In the genomic region with DNA sequence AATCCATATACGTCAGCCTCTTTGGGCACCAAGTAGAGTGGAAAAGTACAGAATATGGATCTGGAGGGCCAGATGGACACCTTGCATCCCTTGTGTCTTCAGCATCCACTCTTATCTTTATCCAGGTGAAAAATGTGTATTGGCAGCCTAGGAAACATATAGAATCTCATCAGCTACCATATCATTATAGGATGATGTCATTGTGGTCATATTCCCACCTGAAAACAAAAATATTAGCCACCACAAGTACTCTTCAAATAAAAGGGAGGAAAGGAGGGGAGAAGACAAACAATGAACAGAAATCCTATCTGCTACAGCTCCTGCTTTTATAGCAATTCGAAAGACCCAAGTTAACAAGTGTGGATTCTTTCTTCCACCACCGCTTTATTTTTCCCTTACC, we compare ENCODE assay signal across 27 cellular contexts. TPM values are rescaled to one million over a fixed set of nuclear protein-coding genes. Genes with fewer than 3 reads are reported as not detected.
DNase-seq lines count a peak whose midpoint lies in the region; ATAC-seq, FAIRE-seq and TF ChIP-seq lines count a peak whose summit lies in the region.
"Had no signal": no experiment of that assay in that cellular context is flagged by ENCODE, and none has a peak within 500 bp of the region (broad histone marks: within the 10 kb centered on the region; RNA-seq: fewer than 3 reads in every experiment).

No MANE protein-coding gene starts in this region.

- TF ChIP-seq POLR2A in HepG2 (IDR thresholded peaks at IDR 0.05; ENCODE audit: insufficient read depth in 1 of 2, low read depth in 2 of 2, low read length in 2 of 2) (no peak), right lobe of liver (IDR thresholded peaks at IDR 0.05) (no peak)

- H3K4me2 ChIP-seq in HepG2 (ENCODE audit: low read depth, low read length) = no peak overlapping the region
- H3K4me2 ChIP-seq in PC-9 = peak overlapping the region; percentile 64
- H3K4me2 ChIP-seq: BLaER1 had no signal

- H3K4me3 Mint-ChIP-seq in activated T-helper 1 cell treated with anti-CD3 and anti-CD28 coated beads, Interleukin-12 subunit alpha, Interleukin-12 subunit beta, Interleukin-2, Interleukin-4 antibody, amounts not matched to agents 30 ng/mL and 10 ng/mL and 1 ng/mL, durations not matched to agents 14 hours and 24 hours and 36 hours = no peak overlapping the region
- H3K4me3 Mint-ChIP-seq: activated T-cell treated with anti-CD3 and anti-CD28 coated beads, Interleukin-2, amount 50 U/mL, for 24 hours; neural crest cell; type B pancreatic cell had no signal

- no peaks in the 10 kb centered on the region for H3K9me3 ChIP-seq in HepG2 (ENCODE audit: low read length)
- no peaks in the 10 kb centered on the region for H3K9me3 ChIP-seq in right lobe of liver
- no peaks in the 10 kb centered on the region for H3K9me3 ChIP-seq in PC-9 (ENCODE audit: insufficient read depth, low read depth)
- no peaks in the 10 kb centered on the region for H3K9me3 ChIP-seq in mesodermal cell (ENCODE audit: control insufficient read depth, low read length)
- H3K9me3 ChIP-seq: BLaER1 had no signal

- H3K4me1 ChIP-seq in HepG2 (ENCODE audit: insufficient read depth, low read length) = peaks cover 9% of the 10 kb centered on the region
- H3K4me1 ChIP-seq in right lobe of liver = no peaks in the 10 kb centered on the region
- H3K4me1 ChIP-seq in PC-9 (replicated peaks; ENCODE audit: insufficient read depth) = peaks cover 23% of the 10 kb centered on the region
- H3K4me1 ChIP-seq in mesodermal cell (ENCODE audit: control insufficient read depth, insufficient read depth, low read length, poor library complexity, severe bottlenecking) = peaks cover 6% of the 10 kb centered on the region
- H3K4me1 ChIP-seq: parathyroid adenoma had no signal

- H3K27me3 Mint-ChIP-seq in activated T-helper 1 cell treated with anti-CD3 and anti-CD28 coated beads, Interleukin-12 subunit alpha, Interleukin-12 subunit beta, Interleukin-2, Interleukin-4 antibody, amounts not matched to agents 30 ng/mL and 10 ng/mL and 1 ng/mL, durations not matched to agents 14 hours and 24 hours and 36 hours (ENCODE audit: insufficient read depth) = no peaks in the 10 kb centered on the region
- H3K27me3 Mint-ChIP-seq: activated T-cell treated with anti-CD3 and anti-CD28 coated beads, Interleukin-2, amount 50 U/mL, for 24 hours had no signal

- H3K36me3 Mint-ChIP-seq in activated T-helper 1 cell treated with anti-CD3 and anti-CD28 coated beads, Interleukin-12 subunit alpha, Interleukin-12 subunit beta, Interleukin-2, Interleukin-4 antibody, amounts not matched to agents 30 ng/mL and 10 ng/mL and 1 ng/mL, durations not matched to agents 14 hours and 24 hours and 36 hours (ENCODE audit: low read depth) = peaks cover 20% of the 10 kb centered on the region
- H3K36me3 Mint-ChIP-seq: type B pancreatic cell had no signal

- BruUV-seq in HepG2 (replicated peaks; lab: Mats Ljungman, UMichigan) = no TSS peak
- no TSS peak for BruUV-seq in PC-9 (replicated peaks; lab: Mats Ljungman, UMichigan)

- H4K20me1 ChIP-seq in HepG2 (ENCODE audit: insufficient read depth, low read length) (no peaks in the 10 kb centered on the region), PC-9 (ENCODE audit: insufficient read depth) (no peaks in the 10 kb centered on the region)
- H4K20me1 ChIP-seq: BLaER1 had no signal

- in situ Hi-C loops in HepG2 (cut with HindIII; ENCODE audit: extremely low pct_ligation_motif_present, low pct_unique_long_range_greater_than_20kb) = no loop called here

- H3K79me2 ChIP-seq in HepG2 (ENCODE audit: insufficient read depth, low read length) (no peaks in the 10 kb centered on the region), PC-9 (ENCODE audit: low read depth) (no peaks in the 10 kb centered on the region)
- H3K79me2 ChIP-seq: parathyroid adenoma had no signal

- CTCF ChIA-PET in HepG2 (lab: Yijun Ruan, JAX; ENCODE audit: low intra/inter-chr PET ratio, low total read pairs) = no interaction called here
- CTCF ChIA-PET in PC-9 (lab: Charles Lee) = no interaction called here

- no peak overlapping the region for H3K9ac ChIP-seq in HepG2 (ENCODE audit: insufficient read depth, low read depth, low read length)
- H3K9ac ChIP-seq: BLaER1, parathyroid adenoma had no signal

- ATAC-seq in HepG2 (no peak), right lobe of liver (no peak), HG03432 (IDR thresholded peaks at IDR 0.05; ENCODE audit: unreplicated experiment) (no peak), HG02885 (IDR thresholded peaks at IDR 0.05; ENCODE audit: poor library complexity, unreplicated experiment) (no peak)

- H3K27me3 ChIP-seq in HepG2 (ENCODE audit: control insufficient read depth in 1 of 2, insufficient read depth in 2 of 2, low read length in 2 of 2) (peaks cover 0 to 4% of the 10 kb centered on the region in 2 experiments; a peak in 2 of 5 replicates), right lobe of liver (no peaks in the 10 kb centered on the region), PC-9 (ENCODE audit: insufficient read depth, low read depth) (no peaks in the 10 kb centered on the region)
- H3K27me3 ChIP-seq: BLaER1 had no signal

- H2AFZ ChIP-seq in HepG2 (ENCODE audit: low read length) (no peak overlapping the region), PC-9 (peak overlapping the region; percentile 63)
- H2AFZ ChIP-seq: parathyroid adenoma had no signal

- peaks cover 79% of the 10 kb centered on the region for H3K4me1 Mint-ChIP-seq in activated T-helper 1 cell treated with anti-CD3 and anti-CD28 coated beads, Interleukin-12 subunit alpha, Interleukin-12 subunit beta, Interleukin-2, Interleukin-4 antibody, amounts not matched to agents 30 ng/mL and 10 ng/mL and 1 ng/mL, durations not matched to agents 14 hours and 24 hours and 36 hours (ENCODE audit: low read depth)

- TF ChIP-seq CTCF in HepG2 (CRISPR knock-in tag; IDR thresholded peaks at IDR 0.05) = no peak
- no peak for TF ChIP-seq CTCF in right lobe of liver (IDR thresholded peaks at IDR 0.05)
- no peak for TF ChIP-seq CTCF in PC-9 (conservative IDR thresholded peaks at IDR 0.05)

- no peak for DNase-seq in HepG2 (ENCODE audit: low spot score)
- no peak for DNase-seq in right lobe of liver
- DNase-seq in PC-9 = no peak
- no peak for DNase-seq in H4 (ENCODE audit: low spot score)
- no peak for DNase-seq in activated T-helper 1 cell treated with anti-CD3 and anti-CD28 coated beads, Interleukin-12 subunit alpha, Interleukin-12 subunit beta, Interleukin-2, Interleukin-4 antibody, amounts not matched to agents 30 ng/mL and 10 ng/mL and 1 ng/mL, durations not matched to agents 14 hours and 24 hours and 36 hours (ENCODE audit: low spot score)
- DNase-seq: activated CD4-positive, alpha-beta T cell treated with anti-CD3 and anti-CD28 coated beads for 48 hours; activated T-cell treated with anti-CD3 and anti-CD28 coated beads, Interleukin-2, amount 50 U/mL, for 24 hours; glutamatergic neuron; Karpas-422; kidney; midbrain; NCI-H146; NCI-H524 treated with DMSO at 0.1 percent for 48 hours; stimulated activated CD4-positive, alpha-beta T cell treated with anti-CD3 and anti-CD28 coated beads, Interleukin-2, amount 100 ng/mL, for 48 hours had no signal

- TF ChIP-seq EP300 in HepG2 (IDR thresholded peaks at IDR 0.05; ENCODE audit: low read depth in 2 of 2, low read length in 2 of 2) (no peak), HepG2 (CRISPR knock-in tag; IDR thresholded peaks at IDR 0.05; ENCODE audit: borderline replicate concordance) (no peak)

- no peak overlapping the region for H3K4me3 ChIP-seq in HepG2 (replicated peaks in 1 of 3; ENCODE audit: insufficient read depth in 1 of 3, low read depth in 2 of 3, low read length in 3 of 3)
- no peak overlapping the region for H3K4me3 ChIP-seq in right lobe of liver
- H3K4me3 ChIP-seq in PC-9 = peak overlapping the region; percentile 8; the same call in 1 of the 2 replicates
- H3K4me3 ChIP-seq in mesodermal cell (ENCODE audit: extremely low read depth, insufficient read depth, low read length, poor library complexity, severe bottlenecking) = no peak overlapping the region
- H3K4me3 ChIP-seq: BLaER1 had no signal

- no peaks in the 10 kb centered on the region for H3K9me2 ChIP-seq in PC-9 (ENCODE audit: insufficient read depth)

- no peak overlapping the region for H3K27ac ChIP-seq in HepG2 (ENCODE audit: extremely low read length, insufficient read depth, low read length)
- no peak overlapping the region for H3K27ac ChIP-seq in right lobe of liver
- H3K27ac ChIP-seq in PC-9 = peak overlapping the region; percentile 73
- H3K27ac ChIP-seq in mesodermal cell (ENCODE audit: low read depth, low read length, severe bottlenecking) = peak overlapping the region; percentile 59
- H3K27ac ChIP-seq: BLaER1, parathyroid adenoma, RWPE1 had no signal

- FAIRE-seq in HepG2 (lab: Jason Lieb, UNC) = no peak
- FAIRE-seq: kidney had no signal

- H3K36me3 ChIP-seq in HepG2 (replicated peaks in 1 of 2; ENCODE audit: control insufficient read depth in 1 of 2, insufficient read depth in 2 of 2, low read length in 2 of 2) = no peaks in the 10 kb centered on the region
- H3K36me3 ChIP-seq in right lobe of liver = no peaks in the 10 kb centered on the region
- H3K36me3 ChIP-seq in PC-9 (ENCODE audit: low read depth) = no peaks in the 10 kb centered on the region
- H3K36me3 ChIP-seq in mesodermal cell (ENCODE audit: control insufficient read depth, insufficient read depth, low read length) = no peaks in the 10 kb centered on the region
- H3K36me3 ChIP-seq: BLaER1 had no signal

- WGBS in HepG2 (ENCODE audit: low lambda C conversion rate) = 59% methylated on average over 3 of the region's 3 CpGs
- 85% methylated on average over 3 of the region's 3 CpGs for WGBS in right lobe of liver (ENCODE audit: insufficient coverage, low coverage, low lambda C conversion rate, missing lambda C conversion rate)
- WGBS in mesodermal cell (ENCODE audit: insufficient coverage in 2 of 2), 2 experiments = 100% methylated on average over 1 to 2 of the region's 3 CpGs

- peaks cover 20% of the 10 kb centered on the region for H3K9me3 Mint-ChIP-seq in activated T-helper 1 cell treated with anti-CD3 and anti-CD28 coated beads, Interleukin-12 subunit alpha, Interleukin-12 subunit beta, Interleukin-2, Interleukin-4 antibody, amounts not matched to agents 30 ng/mL and 10 ng/mL and 1 ng/mL, durations not matched to agents 14 hours and 24 hours and 36 hours

- POLR2A ChIA-PET in HepG2 (lab: Yijun Ruan, JAX) = no interaction called here
- POLR2A ChIA-PET in PC-9 (lab: Charles Lee; ENCODE audit: unreplicated experiment) = interaction anchor here (0.9 kb wide), 1 partner anchor 71 kb away, joined by 5 read pairs; no protein-coding TSS in a partner anchor

- no peak overlapping the region for H3K27ac Mint-ChIP-seq in activated T-helper 1 cell treated with anti-CD3 and anti-CD28 coated beads, Interleukin-12 subunit alpha, Interleukin-12 subunit beta, Interleukin-2, Interleukin-4 antibody, amounts not matched to agents 30 ng/mL and 10 ng/mL and 1 ng/mL, durations not matched to agents 14 hours and 24 hours and 36 hours
- H3K27ac Mint-ChIP-seq: activated T-cell treated with anti-CD3 and anti-CD28 coated beads, Interleukin-2, amount 50 U/mL, for 24 hours; type B pancreatic cell had no signal

- H3F3A ChIP-seq in PC-9 (ENCODE audit: insufficient read depth, low read depth) = peaks cover 16% of the 10 kb centered on the region

- no peak for TF ChIP-seq RAD21 in HepG2 (CRISPR knock-in tag; IDR thresholded peaks at IDR 0.05)

- intact Hi-C loops in HepG2 (cut with micrococcal nuclease; ENCODE audit: unreplicated experiment) = no loop called here
- intact Hi-C loops in right lobe of liver (cut with DNase I) = loop anchor here (10.0 kb wide), 2 partner anchors 65 to 75 kb away; no protein-coding TSS in a partner anchor
- intact Hi-C loops in PC-9 (cut with micrococcal nuclease; ENCODE audit: unreplicated experiment) = no loop called here
- intact Hi-C loops in activated T-helper 1 cell treated with anti-CD3 and anti-CD28 coated beads, Interleukin-12 subunit alpha, Interleukin-12 subunit beta, Interleukin-2, Interleukin-4 antibody, amounts not matched to agents 30 ng/mL and 10 ng/mL and 1 ng/mL, durations not matched to agents 14 hours and 24 hours and 36 hours (cut with micrococcal nuclease) = no loop called here

RNA-seq across cellular contexts. Expression of gene IL26, which starts 13.7 kb away (rescaled TPM):
- total RNA-seq in HepG2 (2016; rRNA removed; fragmentation: Illumina TruSeq; extraction: Trizol) (not detected in 2 replicates), right lobe of liver (not detected), PC-9 (2021) (not detected in 2 replicates)
- not detected in 2 replicates for total RNA-seq in HepG2 (2016; cell fraction: cytosol; rRNA removed; fragmentation: Illumina TruSeq; extraction: Trizol; ENCODE audit: low read depth)
- total RNA-seq in HepG2 (2016; cell fraction: insoluble cytoplasmic fraction; rRNA removed; fragmentation: Illumina TruSeq; extraction: Trizol) = not detected in 2 replicates
- total RNA-seq in HepG2 (2016; cell fraction: membrane; rRNA removed; fragmentation: Illumina TruSeq; extraction: Trizol) = not detected in 2 replicates
- total RNA-seq in HepG2 (2016; cell fraction: nucleus; rRNA removed; fragmentation: Illumina TruSeq; extraction: Trizol) = not detected in 2 replicates
- polyA plus RNA-seq in HepG2 (2011; rRNA removed) = not detected in 2 replicates
- polyA plus RNA-seq in HepG2 (2011; cell fraction: cytosol; rRNA removed) = not detected in 2 replicates
- not detected in 2 replicates for polyA plus RNA-seq in HepG2 (2011; cell fraction: nucleus; rRNA removed)
- polyA plus RNA-seq in HepG2 (2012) = not detected in 2 replicates
- not detected in 2 replicates for polyA plus RNA-seq in HepG2 (2016; cell fraction: cytosol; fragmentation: Illumina TruSeq; extraction: Trizol; ENCODE audit: low read depth)
- polyA plus RNA-seq in HepG2 (2016; cell fraction: insoluble cytoplasmic fraction; fragmentation: Illumina TruSeq; extraction: Trizol; ENCODE audit: low read depth) = not detected in 2 replicates
- polyA plus RNA-seq in HepG2 (2016; cell fraction: membrane; fragmentation: Illumina TruSeq; extraction: Trizol; ENCODE audit: low read depth) = not detected in 2 replicates
- polyA plus RNA-seq in HepG2 (2016; cell fraction: nucleus; fragmentation: Illumina TruSeq; extraction: Trizol; ENCODE audit: insufficient read depth, low read depth) = not detected in 2 replicates
- polyA minus RNA-seq in HepG2 (2011; rRNA and poly(A)+ RNA removed; ENCODE audit: low replicate concordance) = not detected in 2 replicates
- not detected in 2 replicates for polyA minus RNA-seq in HepG2 (2011; cell fraction: cytosol; rRNA and poly(A)+ RNA removed)
- polyA minus RNA-seq in HepG2 (2011; cell fraction: nucleus; rRNA and poly(A)+ RNA removed) = not detected in 2 replicates
- not detected for polyA plus RNA-seq in mesodermal cell (2013, experiment 1 of 2)
- not detected for polyA plus RNA-seq in mesodermal cell (2013, experiment 2 of 2)
- total RNA-seq in H4 (2014; rRNA removed; shearing (Covaris generic)) = not detected in 2 replicates
- 6.9 and 8.1 TPM in 2 replicates for total RNA-seq in activated T-helper 1 cell treated with anti-CD3 and anti-CD28 coated beads, Interleukin-12 subunit alpha, Interleukin-12 subunit beta, Interleukin-2, Interleukin-4 antibody, amounts not matched to agents 30 ng/mL and 10 ng/mL and 1 ng/mL, durations not matched to agents 14 hours and 24 hours and 36 hours
- total RNA-seq: Daoy, kidney, liver, neural crest cell, SK-MEL-5, subcutaneous adipose tissue had no signal
- polyA plus RNA-seq: liver had no signal

RNA-seq across cellular contexts. Expression of gene IL22, which starts 14.1 kb away (rescaled TPM):
- total RNA-seq in HepG2 (2016; rRNA removed; fragmentation: Illumina TruSeq; extraction: Trizol) (not detected in 2 replicates), right lobe of liver (not detected), PC-9 (2021) (not detected in 2 replicates)
- not detected in 2 replicates for total RNA-seq in HepG2 (2016; cell fraction: cytosol; rRNA removed; fragmentation: Illumina TruSeq; extraction: Trizol; ENCODE audit: low read depth)
- not detected in 2 replicates for total RNA-seq in HepG2 (2016; cell fraction: insoluble cytoplasmic fraction; rRNA removed; fragmentation: Illumina TruSeq; extraction: Trizol)
- total RNA-seq in HepG2 (2016; cell fraction: membrane; rRNA removed; fragmentation: Illumina TruSeq; extraction: Trizol) = not detected in 2 replicates
- total RNA-seq in HepG2 (2016; cell fraction: nucleus; rRNA removed; fragmentation: Illumina TruSeq; extraction: Trizol) = not detected in 2 replicates
- polyA plus RNA-seq in HepG2 (2011; rRNA removed) = not detected in 2 replicates
- not detected in 2 replicates for polyA plus RNA-seq in HepG2 (2011; cell fraction: cytosol; rRNA removed)
- not detected in 2 replicates for polyA plus RNA-seq in HepG2 (2011; cell fraction: nucleus; rRNA removed)
- not detected in 2 replicates for polyA plus RNA-seq in HepG2 (2012)
- polyA plus RNA-seq in HepG2 (2016; cell fraction: cytosol; fragmentation: Illumina TruSeq; extraction: Trizol; ENCODE audit: low read depth) = not detected in 2 replicates
- polyA plus RNA-seq in HepG2 (2016; cell fraction: insoluble cytoplasmic fraction; fragmentation: Illumina TruSeq; extraction: Trizol; ENCODE audit: low read depth) = not detected in 2 replicates
- not detected in 2 replicates for polyA plus RNA-seq in HepG2 (2016; cell fraction: membrane; fragmentation: Illumina TruSeq; extraction: Trizol; ENCODE audit: low read depth)
- not detected in 2 replicates for polyA plus RNA-seq in HepG2 (2016; cell fraction: nucleus; fragmentation: Illumina TruSeq; extraction: Trizol; ENCODE audit: insufficient read depth, low read depth)
- polyA minus RNA-seq in HepG2 (2011; rRNA and poly(A)+ RNA removed; ENCODE audit: low replicate concordance) = not detected in 2 replicates
- polyA minus RNA-seq in HepG2 (2011; cell fraction: cytosol; rRNA and poly(A)+ RNA removed) = not detected in 2 replicates
- polyA minus RNA-seq in HepG2 (2011; cell fraction: nucleus; rRNA and poly(A)+ RNA removed) = not detected in 2 replicates
- polyA plus RNA-seq in mesodermal cell (2013, experiment 1 of 2) = not detected
- not detected for polyA plus RNA-seq in mesodermal cell (2013, experiment 2 of 2)
- total RNA-seq in H4 (2014; rRNA removed; shearing (Covaris generic)) = not detected in 2 replicates
- 3.4 TPM in 2 replicates for total RNA-seq in activated T-helper 1 cell treated with anti-CD3 and anti-CD28 coated beads, Interleukin-12 subunit alpha, Interleukin-12 subunit beta, Interleukin-2, Interleukin-4 antibody, amounts not matched to agents 30 ng/mL and 10 ng/mL and 1 ng/mL, durations not matched to agents 14 hours and 24 hours and 36 hours
- total RNA-seq: Daoy; kidney; liver; neural crest cell; SK-MEL-5; subcutaneous adipose tissue; T-helper 2 cell treated with Interferon-gamma antibody and Interleukin-4, amounts not matched to agents 100 ng/mL and 5 ng/mL, for 36 hours had no signal
- polyA plus RNA-seq: liver had no signal

Comparison
In these comparisons a context has a peak if more than half of its experiments do, and no peak if none do; other contexts are left out.
1. intact Hi-C loops: an anchor here in right lobe of liver (10.0 kb wide); none called in HepG2, PC-9 and activated T-helper 1 cell treated with anti-CD3 and anti-CD28 coated beads, Interleukin-12 subunit alpha, Interleukin-12 subunit beta, Interleukin-2, Interleukin-4 antibody, amounts not matched to agents 30 ng/mL and 10 ng/mL and 1 ng/mL, durations not matched to agents 14 hours and 24 hours and 36 hours.
2. H3K27ac ChIP-seq: peak in PC-9 (single experiment) and mesodermal cell (single experiment); none in HepG2 (single experiment) and right lobe of liver (0 of 3).